ENCODE assay signal across 16 cellular contexts in the genomic region with DNA sequence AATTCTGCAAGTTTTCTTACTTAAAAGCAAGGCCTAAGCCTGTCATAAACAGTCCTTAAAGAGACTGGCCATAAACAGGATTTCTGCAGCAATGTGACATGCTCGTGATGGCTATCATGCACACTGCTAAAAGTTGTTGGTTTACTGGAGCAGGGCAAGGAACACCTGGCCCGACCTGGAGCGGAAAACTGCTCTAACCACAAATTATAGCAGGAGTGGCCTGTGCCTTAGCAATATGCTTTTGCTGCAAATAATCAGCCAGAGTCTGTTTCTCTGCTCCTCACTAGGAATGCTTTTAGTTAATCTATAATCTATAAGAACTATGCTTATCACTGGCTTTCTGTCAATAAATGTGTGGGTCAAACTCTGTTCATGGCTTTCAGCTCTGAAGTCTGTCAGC.
"Had no signal": no experiment of that assay in that cellular context is flagged by ENCODE, and none has a peak within 500 bp of the region (broad histone marks: within the 10 kb centered on the region; RNA-seq: fewer than 3 reads in every experiment).

No MANE protein-coding gene starts in this region.

- H3K4me3 ChIP-seq: prostate gland, sigmoid colon, testis had no signal

- H3K27me3 ChIP-seq: sigmoid colon, testis had no signal

- H3K36me3 ChIP-seq: prostate gland, sigmoid colon had no signal

- H3K9me3 ChIP-seq: prostate gland, sigmoid colon, testis had no signal

- ATAC-seq: left cardiac atrium; natural killer cell treated with Interleukin-12 subunit alpha and Interleukin-12 subunit beta and Interleukin-15 and Interleukin-18, amount 100 ng/mL, for 72 hours; stimulated activated naive CD8-positive, alpha-beta T cell treated with anti-CD3 and anti-CD28 coated beads, Interleukin-15, amount 100 ng/mL, for 72 hours had no signal

- H3K4me1 ChIP-seq: prostate gland, sigmoid colon, testis had no signal

- H3K27ac ChIP-seq: prostate gland, sigmoid colon, testis had no signal

- DNase-seq: activated CD4-positive, alpha-beta memory T cell treated with anti-CD3 and anti-CD28 coated beads for 36 hours; activated CD4-positive, CD25-positive, alpha-beta regulatory T cell treated with anti-CD3 and anti-CD28 coated beads, Interleukin-2, amount 50 U/mL, for 72 hours; activated gamma-delta T cell; activated T-cell treated with anti-CD3 and anti-CD28 coated beads, Interleukin-2, amount 50 U/mL, for 48 hours; amygdala; cerebellar nuclear complex; dermis blood vessel endothelial cell; hippocampal formation; left cardiac atrium; occipital lobe; sigmoid colon; stimulated activated CD4-positive, alpha-beta T cell treated with anti-CD3 and anti-CD28 coated beads, Interleukin-4, amount 100 ng/mL, for 4 hours; stimulated activated naive CD8-positive, alpha-beta T cell treated with anti-CD3 and anti-CD28 coated beads, Interleukin-15, amount 100 ng/mL, for 72 hours; testis had no signal
